ENCODE assay signal across 1 cellular context in genomic region chr20:44274303-44275017, GRCh38.
A peak's percentile ranks its signal among the peaks of the same experiment; 100 is the strongest.
TF ChIP-seq lines count a peak whose summit lies in the region.

No MANE protein-coding gene starts in this region.

TF ChIP-seq in HepG2, 621 proteins besides CTCF, POLR2A, EP300 and RAD21 (continued from another document and continues in another):
- no peak for TF ChIP-seq ZNF318 (CRISPR knock-in tag; IDR thresholded peaks at IDR 0.05)
- no peak for TF ChIP-seq SIN3A (IDR thresholded peaks at IDR 0.05; ENCODE audit: borderline replicate concordance, low read depth, low read length)
- TF ChIP-seq FOXA1 (IDR thresholded peaks at IDR 0.05) = no peak
- peak; percentile 87 for TF ChIP-seq FOXA1 (CRISPR knock-in tag; IDR thresholded peaks at IDR 0.05)
- no peak for TF ChIP-seq FOSL1 (CRISPR knock-in tag; IDR thresholded peaks at IDR 0.05; ENCODE audit: borderline replicate concordance)
- no peak for TF ChIP-seq MTF2 (CRISPR knock-in tag; IDR thresholded peaks at IDR 0.05; ENCODE audit: borderline replicate concordance)
- TF ChIP-seq ATF2 (CRISPR knock-in tag; IDR thresholded peaks at IDR 0.05) = no peak; the same call in 1 of the 2 replicates
- TF ChIP-seq RARG (CRISPR knock-in tag; IDR thresholded peaks at IDR 0.05; ENCODE audit: low read depth) = no peak
- no peak for TF ChIP-seq ZNF724P (CRISPR knock-in tag; IDR thresholded peaks at IDR 0.05; ENCODE audit: borderline replicate concordance)
- no peak for TF ChIP-seq ZNF564 (CRISPR knock-in tag; IDR thresholded peaks at IDR 0.05)
- no peak for TF ChIP-seq ZNF383 (CRISPR knock-in tag; IDR thresholded peaks at IDR 0.05; ENCODE audit: borderline replicate concordance)
- TF ChIP-seq ZFY (CRISPR knock-in tag; IDR thresholded peaks at IDR 0.05) = 0 out of 2 replicates have a peak, but pooled peaks have one; percentile 17
- TF ChIP-seq NFYB (CRISPR knock-in tag; IDR thresholded peaks at IDR 0.05) = peak; percentile 8; the same call in 1 of the 2 replicates
- TF ChIP-seq ZBTB34 (CRISPR knock-in tag; IDR thresholded peaks at IDR 0.05) = peak; percentile 100
- TF ChIP-seq TFAP4 (IDR thresholded peaks at IDR 0.05; ENCODE audit: borderline replicate concordance, low read depth) = peak; percentile 97
- 0 out of 2 replicates have a peak, but pooled peaks have one; percentile 45 for TF ChIP-seq ZNF629 (CRISPR knock-in tag; conservative IDR thresholded peaks at IDR 0.05)
- TF ChIP-seq ZNF619 (CRISPR knock-in tag; IDR thresholded peaks at IDR 0.05) = no peak
- TF ChIP-seq MTA3 (CRISPR knock-in tag; IDR thresholded peaks at IDR 0.05) = no peak
- TF ChIP-seq KIAA2018 (CRISPR knock-in tag; IDR thresholded peaks at IDR 0.05; ENCODE audit: borderline replicate concordance) = no peak
- no peak for TF ChIP-seq ZNF317 (CRISPR knock-in tag; IDR thresholded peaks at IDR 0.05)
- peak; percentile 6 to 22; a peak in 1 of 4 replicates for TF ChIP-seq NR2F1 (CRISPR knock-in tag; IDR thresholded peaks at IDR 0.05)
- TF ChIP-seq CENPBD1 (CRISPR knock-in tag; IDR thresholded peaks at IDR 0.05; ENCODE audit: borderline replicate concordance, low read depth) = no peak
- TF ChIP-seq HNRNPK (IDR thresholded peaks at IDR 0.05; ENCODE audit: low read depth, low read length, poor library complexity, severe bottlenecking) = no peak
- TF ChIP-seq ZNF770 (CRISPR knock-in tag; IDR thresholded peaks at IDR 0.05) = peak; percentile 76
- TF ChIP-seq ZNF431 (CRISPR knock-in tag; IDR thresholded peaks at IDR 0.05; ENCODE audit: borderline replicate concordance, low read depth) = no peak
- peak; percentile 55; the same call in 1 of the 2 replicates for TF ChIP-seq JUNB (CRISPR knock-in tag; IDR thresholded peaks at IDR 0.05; ENCODE audit: borderline replicate concordance)
- no peak for TF ChIP-seq CAMTA2 (CRISPR knock-in tag; IDR thresholded peaks at IDR 0.05; ENCODE audit: borderline replicate concordance)
- TF ChIP-seq TFE3 (CRISPR knock-in tag; IDR thresholded peaks at IDR 0.05) = 0 out of 2 replicates have a peak, but pooled peaks have one; percentile 33
- peak; percentile 47; the same call in 1 of the 2 replicates for TF ChIP-seq ZMYM3 (CRISPR knock-in tag; IDR thresholded peaks at IDR 0.05)
